8 cellular contexts compared by ENCODE assay signal in genomic region chr7:132318338-132319318, GRCh38.
A peak's percentile ranks its signal among the peaks of the same experiment; 100 is the strongest.
DNase-seq lines count a peak whose midpoint lies in the region; ATAC-seq, FAIRE-seq and TF ChIP-seq lines count a peak whose summit lies in the region.

No MANE protein-coding gene starts in this region.

- peak; percentile 85 for TF ChIP-seq CTCF in cardiac fibroblast (IDR thresholded peaks at IDR 0.05; ENCODE audit: low read depth, low read length)

- FAIRE-seq in islet of Langerhans (lab: Jason Lieb, UNC) = peak; percentile 66

- peak; percentile 89 for ATAC-seq in GM18868 (IDR thresholded peaks at IDR 0.05; ENCODE audit: unreplicated experiment)
- ATAC-seq in HG03354 (IDR thresholded peaks at IDR 0.05; ENCODE audit: poor library complexity, severe bottlenecking, unreplicated experiment) = peak; percentile 95

- H3K4me3 ChIP-seq in cardiac fibroblast (replicated peaks in 1 of 2; ENCODE audit: low read depth in 2 of 2, low read length in 2 of 2) = no peak overlapping the region

- DNase-seq in AG08395 (ENCODE audit: low spot score) (peak; percentile 93), NCI-H345 treated with DMSO at 0.1 percent for 48 hours (lab: John Stamatoyannopoulos, UW; ENCODE audit: unreplicated experiment) (peak; percentile 59), cardiac fibroblast (ENCODE audit: low read depth in 2 of 2) (peak; percentile 83 to 91)
- peak; percentile 48 to 58 (median 52) for DNase-seq in activated CD4-positive, CD25-positive, alpha-beta regulatory T cell (lab: John Stamatoyannopoulos, UW)
- peak; percentile 57 to 73 (median 62) for DNase-seq in stimulated activated CD4-positive, alpha-beta T cell treated with anti-CD3 and anti-CD28 coated beads, Interleukin-1b, Interleukin-23, amount 100 ng/mL, for 24 hours (ENCODE audit: low read depth in 4 of 4, low spot score in 1 of 4)
